ENCODE assay signal across 1 cellular context in genomic region chr19:4557186-4557970, GRCh38.
TF ChIP-seq lines count a peak whose summit lies in the region.

No MANE protein-coding gene starts in this region.

TF ChIP-seq in K562, 482 proteins besides CTCF, POLR2A, EP300 and RAD21 (continued from another document and continues in another):
- TF ChIP-seq RERE (CRISPR knock-in tag; IDR thresholded peaks at IDR 0.05; ENCODE audit: borderline replicate concordance) (no peak), GATA2 (CRISPR knock-in tag; IDR thresholded peaks at IDR 0.05) (no peak), TBP (optimal IDR thresholded peaks at IDR 0.05; ENCODE audit: low read depth, low read length) (no peak), ZBTB34 (CRISPR knock-in tag; IDR thresholded peaks at IDR 0.05) (no peak), PBX2 (CRISPR knock-in tag; IDR thresholded peaks at IDR 0.05; ENCODE audit: low read depth) (no peak), PBX2 (tag; conservative IDR thresholded peaks at IDR 0.05; ENCODE audit: low read depth) (no peak), NCOR1 (IDR thresholded peaks at IDR 0.05) (no peak), ZBTB33 (CRISPR knock-in tag; IDR thresholded peaks at IDR 0.05) (no peak), THAP7 (CRISPR knock-in tag; IDR thresholded peaks at IDR 0.05) (no peak), ZNF518B (CRISPR knock-in tag; IDR thresholded peaks at IDR 0.05) (no peak), JUN (IDR thresholded peaks at IDR 0.05; ENCODE audit: borderline replicate concordance, low read depth, low read length) (no peak), JUN (CRISPR knock-in tag; IDR thresholded peaks at IDR 0.05; ENCODE audit: borderline replicate concordance) (no peak), ZFP30 (CRISPR knock-in tag; IDR thresholded peaks at IDR 0.05; ENCODE audit: borderline replicate concordance) (no peak), DACH1 (IDR thresholded peaks at IDR 0.05; ENCODE audit: partially characterized antibody) (no peak), ZNF274 (IDR thresholded peaks at IDR 0.05; ENCODE audit: borderline replicate concordance, low read depth, low read length) (no peak), RBM22 (IDR thresholded peaks at IDR 0.05; ENCODE audit: low read depth, low read length, poor library complexity, severe bottlenecking) (no peak), SP1 (CRISPR knock-in tag; IDR thresholded peaks at IDR 0.05) (no peak; the same call in 1 of the 2 replicates), ZNF354B (CRISPR knock-in tag; IDR thresholded peaks at IDR 0.05) (no peak), ZFPM2 (CRISPR knock-in tag; IDR thresholded peaks at IDR 0.05) (no peak), CXXC5 (CRISPR knock-in tag; IDR thresholded peaks at IDR 0.05) (peak; percentile 9; the same call in 1 of the 2 replicates), THRA (IDR thresholded peaks at IDR 0.05) (no peak), EHMT2 (IDR thresholded peaks at IDR 0.05) (no peak), NELFE (IDR thresholded peaks at IDR 0.05; ENCODE audit: insufficient read depth, insufficient read length) (no peak), NR2C2 (CRISPR knock-in tag; IDR thresholded peaks at IDR 0.05) (no peak), NR2C2 (tag; IDR thresholded peaks at IDR 0.05) (no peak), SMAD1 (IDR thresholded peaks at IDR 0.05; ENCODE audit: low read depth, low read length, partially characterized antibody) (no peak), IFI16 (CRISPR knock-in tag; IDR thresholded peaks at IDR 0.05) (no peak), TCF7L2 (IDR thresholded peaks at IDR 0.05; ENCODE audit: low read depth, low read length) (no peak), MAFK (IDR thresholded peaks at IDR 0.05; ENCODE audit: low read length) (no peak), ZHX1 (conservative IDR thresholded peaks at IDR 0.05; ENCODE audit: low read length) (no peak), NONO (IDR thresholded peaks at IDR 0.05; ENCODE audit: low read depth in 2 of 2, low read length in 1 of 2) (no peak), PHF21A (IDR thresholded peaks at IDR 0.05; ENCODE audit: borderline replicate concordance, low read depth) (no peak), MAFF (IDR thresholded peaks at IDR 0.05; ENCODE audit: low read length) (no peak), ZNF184 (CRISPR knock-in tag; IDR thresholded peaks at IDR 0.05) (no peak), NFATC3 (IDR thresholded peaks at IDR 0.05) (no peak), ZNF143 (CRISPR knock-in tag; IDR thresholded peaks at IDR 0.05) (no peak), CBX5 (IDR thresholded peaks at IDR 0.05; ENCODE audit: borderline replicate concordance, low read depth) (no peak), GTF2B (IDR thresholded peaks at IDR 0.05; ENCODE audit: extremely low read depth, insufficient read length) (no peak), COPS2 (conservative IDR thresholded peaks at IDR 0.05) (no peak), PCBP2 (IDR thresholded peaks at IDR 0.05; ENCODE audit: low read depth, low read length, poor library complexity, severe bottlenecking) (no peak), JUND (IDR thresholded peaks at IDR 0.05; ENCODE audit: borderline replicate concordance, low read depth, low read length) (no peak), JUND (tag; IDR thresholded peaks at IDR 0.05; ENCODE audit: borderline replicate concordance, low read depth, low read length) (no peak; the same call in 2 of the 3 replicates), SREBF2 (CRISPR knock-in tag; IDR thresholded peaks at IDR 0.05) (no peak), GABPB1 (CRISPR knock-in tag; IDR thresholded peaks at IDR 0.05) (peak; percentile 42; the same call in 1 of the 2 replicates), ZNF253 (CRISPR knock-in tag; conservative IDR thresholded peaks at IDR 0.05) (no peak)
